Comparison of ENCODE assay signal across 14 cellular contexts in the genomic region with DNA sequence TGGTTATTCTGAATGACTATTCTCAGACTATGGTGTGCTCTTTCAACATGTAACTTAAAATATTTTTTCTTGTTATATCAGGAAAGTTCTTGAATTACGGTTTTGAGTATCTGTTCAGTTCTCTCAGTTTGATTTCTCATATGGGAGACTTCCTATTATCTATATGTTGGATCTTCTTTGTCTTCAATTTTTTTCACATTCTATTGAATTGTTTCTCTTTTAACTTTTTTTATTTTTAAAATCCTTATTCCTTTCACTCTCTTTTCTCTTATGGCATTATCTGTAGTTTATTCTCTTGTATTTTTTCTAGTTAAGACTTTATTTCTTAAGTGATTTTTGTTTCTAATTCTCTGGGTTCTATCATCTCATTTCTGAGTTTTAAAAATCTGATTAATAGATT. TPM values are rescaled to one million over a fixed set of nuclear protein-coding genes. Genes with fewer than 3 reads are reported as not detected.
A peak's percentile ranks its signal among the peaks of the same experiment; 100 is the strongest.
DNase-seq lines count a peak whose midpoint lies in the region; ATAC-seq, FAIRE-seq and TF ChIP-seq lines count a peak whose summit lies in the region.
"Had no signal": no experiment of that assay in that cellular context is flagged by ENCODE, and none has a peak within 500 bp of the region (broad histone marks: within the 10 kb centered on the region; RNA-seq: fewer than 3 reads in every experiment).

No MANE protein-coding gene starts in this region.

- in situ Hi-C loops in HepG2 (cut with HindIII; ENCODE audit: extremely low pct_ligation_motif_present, low pct_unique_long_range_greater_than_20kb): no loop called here

- FAIRE-seq in HepG2 (lab: Jason Lieb, UNC) (no peak), colon (lab: Jason Lieb, UNC) (peak; percentile 21), small intestine (lab: Jason Lieb, UNC) (peak; percentile 59)

- TF ChIP-seq POLR2A in HepG2 (IDR thresholded peaks at IDR 0.05; ENCODE audit: insufficient read depth in 1 of 2, low read depth in 2 of 2, low read length in 2 of 2): no peak
- TF ChIP-seq POLR2A in right lobe of liver (IDR thresholded peaks at IDR 0.05): no peak

- POLR2A ChIA-PET in HepG2 (lab: Yijun Ruan, JAX): no interaction called here

- CTCF ChIA-PET in HepG2 (lab: Yijun Ruan, JAX; ENCODE audit: low intra/inter-chr PET ratio, low total read pairs): no interaction called here

- peaks cover 3% of the 10 kb centered on the region; the same call in 1 of the 2 replicates for H3K4me1 ChIP-seq in HepG2 (ENCODE audit: insufficient read depth, low read length)
- no peaks in the 10 kb centered on the region for H3K4me1 ChIP-seq in right lobe of liver
- H3K4me1 ChIP-seq in small intestine (ENCODE audit: control insufficient read depth in 2 of 2, insufficient read depth in 1 of 2, low read depth in 1 of 2, low read length in 1 of 2): no peaks in the 10 kb centered on the region
- H3K4me1 ChIP-seq: HAP-1 had no signal

- H4K20me1 ChIP-seq in HepG2 (ENCODE audit: insufficient read depth, low read length): no peaks in the 10 kb centered on the region

- no peak overlapping the region for H2AFZ ChIP-seq in HepG2 (ENCODE audit: low read length)

- intact Hi-C loops in HepG2 (cut with micrococcal nuclease; ENCODE audit: unreplicated experiment): no loop called here
- intact Hi-C loops in right lobe of liver (cut with DNase I): no loop called here

- no peaks in the 10 kb centered on the region for H3K36me3 ChIP-seq in HepG2 (replicated peaks in 1 of 2; ENCODE audit: control insufficient read depth in 1 of 2, insufficient read depth in 2 of 2, low read length in 2 of 2)
- H3K36me3 ChIP-seq in right lobe of liver: no peaks in the 10 kb centered on the region
- no peaks in the 10 kb centered on the region for H3K36me3 ChIP-seq in small intestine (ENCODE audit: control insufficient read depth in 2 of 2, insufficient read depth in 2 of 2, low read length in 2 of 2)
- H3K36me3 ChIP-seq: HAP-1 had no signal

- DNase-seq in HepG2 (ENCODE audit: low spot score) (no peak), right lobe of liver (no peak), OCI-M1 (lab: John Stamatoyannopoulos, UW) (peak; percentile 45), small intestine (no peak), NCI-H1694 (lab: John Stamatoyannopoulos, UW) (no peak)
- DNase-seq: C1 segment of cervical spinal cord; Calu3; CD4-positive, alpha-beta T cell; DMS 273 treated with DMSO at 0.1 percent for 48 hours; GOT3 had no signal

- no peak for TF ChIP-seq RAD21 in HepG2 (CRISPR knock-in tag; IDR thresholded peaks at IDR 0.05)

- 49% methylated on average over 1 of the region's 1 CpG for WGBS in HepG2 (ENCODE audit: low lambda C conversion rate)
- WGBS in right lobe of liver (ENCODE audit: insufficient coverage, low coverage, low lambda C conversion rate, missing lambda C conversion rate): 100% methylated on average over 1 of the region's 1 CpG
- WGBS in small intestine, 3 donors: 98 to 100% (median 100%) methylated on average over 1 of the region's 1 CpG

- no peak overlapping the region for H3K9ac ChIP-seq in HepG2 (ENCODE audit: insufficient read depth, low read depth, low read length)

- no TSS peak for BruUV-seq in HepG2 (replicated peaks; lab: Mats Ljungman, UMichigan)

- H3K27me3 ChIP-seq in HepG2 (ENCODE audit: control insufficient read depth in 1 of 2, insufficient read depth in 2 of 2, low read length in 2 of 2): no peaks in the 10 kb centered on the region
- H3K27me3 ChIP-seq in right lobe of liver: no peaks in the 10 kb centered on the region
- H3K27me3 ChIP-seq in small intestine (ENCODE audit: control insufficient read depth in 2 of 2, insufficient read depth in 2 of 2, low read length in 2 of 2): no peaks in the 10 kb centered on the region

- H3K9me3 ChIP-seq in HepG2 (ENCODE audit: low read length) (peaks cover 27% of the 10 kb centered on the region), right lobe of liver (peaks cover 0 to 7% (median 0%) of the 10 kb centered on the region in 4 donors), small intestine (ENCODE audit: control insufficient read depth, low read depth) (no peaks in the 10 kb centered on the region)

- H3K79me2 ChIP-seq in HepG2 (ENCODE audit: insufficient read depth, low read length): no peaks in the 10 kb centered on the region

- H3K4me3 ChIP-seq in HepG2 (replicated peaks in 1 of 3; ENCODE audit: insufficient read depth in 1 of 3, low read depth in 2 of 3, low read length in 3 of 3) (no peak overlapping the region), right lobe of liver (no peak overlapping the region), small intestine (ENCODE audit: low read depth in 1 of 2, low read length in 2 of 2) (no peak overlapping the region)
- H3K4me3 ChIP-seq: HAP-1 had no signal

- TF ChIP-seq EP300 in HepG2 (IDR thresholded peaks at IDR 0.05; ENCODE audit: low read depth in 2 of 2, low read length in 2 of 2): no peak
- TF ChIP-seq EP300 in HepG2 (CRISPR knock-in tag; IDR thresholded peaks at IDR 0.05; ENCODE audit: borderline replicate concordance): no peak

- no peak for TF ChIP-seq CTCF in HepG2 (CRISPR knock-in tag; IDR thresholded peaks at IDR 0.05)
- no peak for TF ChIP-seq CTCF in right lobe of liver (IDR thresholded peaks at IDR 0.05)

- no peak overlapping the region for H3K4me2 ChIP-seq in HepG2 (ENCODE audit: low read depth, low read length)

- no peak for ATAC-seq in HepG2
- ATAC-seq in right lobe of liver: no peak
- no peak for ATAC-seq in HG02588 (IDR thresholded peaks at IDR 0.05; ENCODE audit: unreplicated experiment)
- ATAC-seq in GM18868 (IDR thresholded peaks at IDR 0.05; ENCODE audit: unreplicated experiment): no peak

- no peak overlapping the region for H3K27ac ChIP-seq in HepG2 (ENCODE audit: extremely low read length, insufficient read depth, low read length)
- no peak overlapping the region for H3K27ac ChIP-seq in right lobe of liver
- H3K27ac ChIP-seq in small intestine (ENCODE audit: low read depth in 1 of 2, low read length in 1 of 2): no peak overlapping the region

TF ChIP-seq in HepG2, 621 proteins besides CTCF, POLR2A, EP300 and RAD21 (continues in another document):
- TF ChIP-seq, protein P1, sequence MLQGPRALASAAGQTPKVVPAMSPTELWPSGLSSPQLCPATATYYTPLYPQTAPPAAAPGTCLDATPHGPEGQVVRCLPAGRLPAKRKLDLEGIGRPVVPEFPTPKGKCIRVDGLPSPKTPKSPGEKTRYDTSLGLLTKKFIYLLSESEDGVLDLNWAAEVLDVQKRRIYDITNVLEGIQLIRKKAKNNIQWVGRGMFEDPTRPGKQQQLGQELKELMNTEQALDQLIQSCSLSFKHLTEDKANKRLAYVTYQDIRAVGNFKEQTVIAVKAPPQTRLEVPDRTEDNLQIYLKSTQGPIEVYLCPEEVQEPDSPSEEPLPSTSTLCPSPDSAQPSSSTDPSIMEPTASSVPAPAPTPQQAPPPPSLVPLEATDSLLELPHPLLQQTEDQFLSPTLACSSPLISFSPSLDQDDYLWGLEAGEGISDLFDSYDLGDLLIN (CRISPR knock-in tag; IDR thresholded peaks at IDR 0.05; ENCODE audit: borderline replicate concordance): no peak
- TF ChIP-seq GZF1 (CRISPR knock-in tag; IDR thresholded peaks at IDR 0.05) (no peak), ZNF225 (CRISPR knock-in tag; IDR thresholded peaks at IDR 0.05) (no peak)

RNA-seq across cellular contexts. Expression of a gene that starts 37.3 kb away (rescaled TPM):
- 41.9 and 64.2 TPM in 2 replicates for total RNA-seq in HepG2 (2016; rRNA removed; fragmentation: Illumina TruSeq; extraction: Trizol)
- total RNA-seq in HepG2 (2016; cell fraction: cytosol; rRNA removed; fragmentation: Illumina TruSeq; extraction: Trizol; ENCODE audit: low read depth): 55.0 and 65.0 TPM in 2 replicates
- total RNA-seq in HepG2 (2016; cell fraction: insoluble cytoplasmic fraction; rRNA removed; fragmentation: Illumina TruSeq; extraction: Trizol): 40.3 and 60.7 TPM in 2 replicates
- total RNA-seq in HepG2 (2016; cell fraction: membrane; rRNA removed; fragmentation: Illumina TruSeq; extraction: Trizol): 38.6 and 41.7 TPM in 2 replicates
- 36.1 and 36.8 TPM in 2 replicates for total RNA-seq in HepG2 (2016; cell fraction: nucleus; rRNA removed; fragmentation: Illumina TruSeq; extraction: Trizol)
- 20.7 and 23.5 TPM in 2 replicates for polyA plus RNA-seq in HepG2 (2011; rRNA removed)
- 9.1 and 13.6 TPM in 2 replicates for polyA plus RNA-seq in HepG2 (2011; cell fraction: cytosol; rRNA removed)
- polyA plus RNA-seq in HepG2 (2011; cell fraction: nucleus; rRNA removed): 16.6 and 19.6 TPM in 2 replicates
- 23.3 and 23.5 TPM in 2 replicates for polyA plus RNA-seq in HepG2 (2012)
- polyA plus RNA-seq in HepG2 (2016; cell fraction: cytosol; fragmentation: Illumina TruSeq; extraction: Trizol; ENCODE audit: low read depth): 0.71 and 1.4 TPM in 2 replicates
- 19.8 and 21.3 TPM in 2 replicates for polyA plus RNA-seq in HepG2 (2016; cell fraction: insoluble cytoplasmic fraction; fragmentation: Illumina TruSeq; extraction: Trizol; ENCODE audit: low read depth)
- 2.1 and 2.4 TPM in 2 replicates for polyA plus RNA-seq in HepG2 (2016; cell fraction: membrane; fragmentation: Illumina TruSeq; extraction: Trizol; ENCODE audit: low read depth)
- 27.3 and 30.6 TPM in 2 replicates for polyA plus RNA-seq in HepG2 (2016; cell fraction: nucleus; fragmentation: Illumina TruSeq; extraction: Trizol; ENCODE audit: insufficient read depth, low read depth)
- 15.0 and 23.6 TPM in 2 replicates for polyA minus RNA-seq in HepG2 (2011; rRNA and poly(A)+ RNA removed; ENCODE audit: low replicate concordance)
- 35.9 and 43.0 TPM in 2 replicates for polyA minus RNA-seq in HepG2 (2011; cell fraction: cytosol; rRNA and poly(A)+ RNA removed)
- polyA minus RNA-seq in HepG2 (2011; cell fraction: nucleus; rRNA and poly(A)+ RNA removed): 93.5 and 119 TPM in 2 replicates
- total RNA-seq in right lobe of liver: 10 to 100 TPM; 13.4 to 25.8 (median 19.0) TPM
- polyA plus RNA-seq in small intestine: 1 to 10 TPM; 4.3 to 7.2 (median 6.3) TPM
